In the genomic region with DNA sequence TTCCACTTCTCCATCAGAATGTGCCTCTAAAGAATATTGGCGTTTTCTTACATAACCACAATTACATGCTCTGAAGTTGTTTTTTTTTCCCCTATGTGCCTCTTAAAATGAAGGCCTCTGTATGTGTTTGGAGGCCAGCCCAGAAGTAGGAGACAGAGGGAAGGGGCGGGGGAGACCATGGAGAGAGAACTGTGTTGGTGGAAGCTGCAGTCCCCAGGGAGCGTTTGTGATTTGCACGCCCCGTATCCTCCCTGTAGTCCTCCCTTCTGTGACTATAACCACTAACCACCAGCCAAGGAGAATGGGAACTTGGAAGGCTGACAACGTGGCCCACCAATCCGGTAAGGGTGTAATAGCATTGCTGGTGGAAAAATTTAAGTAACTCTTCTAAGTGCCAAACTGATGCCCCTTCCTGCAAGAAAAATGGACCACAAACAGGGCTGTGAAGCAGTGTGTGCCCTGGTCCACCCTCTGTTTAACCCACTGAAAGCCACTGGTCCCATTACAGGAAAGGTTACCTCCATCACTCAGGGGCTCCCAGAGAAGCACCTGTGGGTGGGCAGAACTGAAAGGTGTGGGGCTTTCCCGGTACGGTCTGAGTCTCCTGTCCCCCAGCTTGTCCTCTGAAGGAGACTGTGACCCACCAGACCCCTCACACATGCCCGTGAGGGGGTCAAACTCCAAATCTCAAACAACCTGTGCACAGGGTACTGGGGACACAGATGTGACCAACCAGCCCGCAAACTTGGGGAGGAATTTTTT, we compare ENCODE assay signal across 11 cellular contexts. TPM values are rescaled to one million over a fixed set of nuclear protein-coding genes. Genes with fewer than 3 reads are reported as not detected.
DNase-seq lines count a peak whose midpoint lies in the region; ATAC-seq lines count a peak whose summit lies in the region.
"Had no signal": no experiment of that assay in that cellular context is flagged by ENCODE, and none has a peak within 500 bp of the region (broad histone marks: within the 10 kb centered on the region; RNA-seq: fewer than 3 reads in every experiment).

No MANE protein-coding gene starts in this region.

- peak overlapping the region; percentile 48 for H3K27ac ChIP-seq in CD4-positive, alpha-beta memory T cell (ENCODE audit: low read depth, low read length)
- peak overlapping the region; percentile 47 for H3K27ac ChIP-seq in SK-N-MC
- H3K27ac ChIP-seq: cardiac muscle cell had no signal

- no peak for DNase-seq in CD4-positive, alpha-beta memory T cell
- DNase-seq in SK-N-MC (ENCODE audit: low read depth, low spot score): peak; percentile 96
- DNase-seq in globus pallidus (ENCODE audit: low spot score): peak; percentile 62
- DNase-seq in stimulated activated CD4-positive, alpha-beta T cell treated with anti-CD3 and anti-CD28 coated beads, Interleukin-2, amount 100 ng/mL, for 24 hours: no peak
- DNase-seq in posterior vena cava (ENCODE audit: low spot score): no peak
- no peak for DNase-seq in OCI-M1 (lab: John Stamatoyannopoulos, UW)
- DNase-seq in stimulated activated CD4-positive, alpha-beta T cell treated with anti-CD3 and anti-CD28 coated beads, Interleukin-4, amount 100 ng/mL, for 24 hours: no peak

- peaks cover 20 to 75% of the 10 kb centered on the region in 2 donors for H3K36me3 Mint-ChIP-seq in CD4-positive, alpha-beta memory T cell

- no peaks in the 10 kb centered on the region for H3K9me3 Mint-ChIP-seq in CD4-positive, alpha-beta memory T cell

- peak overlapping the region in 7 of 8 donors; percentile 7 to 73 (median 44) for H3K4me3 Mint-ChIP-seq in CD4-positive, alpha-beta memory T cell

- CTCF ChIA-PET in CD4-positive, alpha-beta memory T cell (lab: Charles Lee; ENCODE audit: partially characterized antibody): interaction anchor here (1.9 kb wide), 1 partner anchor 57 kb away, joined by 5 read pairs; no protein-coding TSS in a partner anchor

- no peaks in the 10 kb centered on the region for H3K27me3 ChIP-seq in CD4-positive, alpha-beta memory T cell (ENCODE audit: insufficient read depth, low read length)

- H3K4me1 Mint-ChIP-seq in CD4-positive, alpha-beta memory T cell: peaks cover 75 to 100% (median 94%) of the 10 kb centered on the region in 4 donors

- ATAC-seq in HG03045 (IDR thresholded peaks at IDR 0.05; ENCODE audit: unreplicated experiment): peak; percentile 41
- ATAC-seq: HCT116, Panc1 had no signal

- H3K27ac Mint-ChIP-seq in CD4-positive, alpha-beta memory T cell: peak overlapping the region; percentile 78 to 96 (median 87)

- H3K9me3 ChIP-seq in CD4-positive, alpha-beta memory T cell (ENCODE audit: control insufficient read depth in 1 of 2, low read length in 2 of 2): no peaks in the 10 kb centered on the region
- H3K9me3 ChIP-seq in SK-N-MC (ENCODE audit: low read depth, low read length): no peaks in the 10 kb centered on the region

- H3K27me3 Mint-ChIP-seq in CD4-positive, alpha-beta memory T cell: no peaks in the 10 kb centered on the region

- H3K9ac ChIP-seq in SK-N-MC (ENCODE audit: insufficient read length): no peak overlapping the region

- H3K4me3 ChIP-seq in CD4-positive, alpha-beta memory T cell (ENCODE audit: low read length in 2 of 2): no peak overlapping the region
- peak overlapping the region; percentile 13; the same call in 1 of the 2 replicates for H3K4me3 ChIP-seq in SK-N-MC
- H3K4me3 ChIP-seq: cardiac muscle cell had no signal

- peaks cover 99% of the 10 kb centered on the region for H3K4me1 ChIP-seq in CD4-positive, alpha-beta memory T cell (ENCODE audit: insufficient read depth, low read length)

- POLR2A ChIA-PET in CD4-positive, alpha-beta memory T cell (lab: Charles Lee; ENCODE audit: partially characterized antibody): interaction anchor here (1.1 to 15.1 kb wide), 2 partner anchors 32 to 34 kb away, joined by 3 to 268 read pairs; a partner anchor contains a TSS

- intact Hi-C loops in CD4-positive, alpha-beta memory T cell (cut with micrococcal nuclease): no loop called here
- intact Hi-C loops in posterior vena cava (cut with DNase I): no loop called here

- H3K36me3 ChIP-seq in CD4-positive, alpha-beta memory T cell (ENCODE audit: insufficient read depth, low read length): peaks cover 19% of the 10 kb centered on the region
- no peaks in the 10 kb centered on the region for H3K36me3 ChIP-seq in SK-N-MC (ENCODE audit: insufficient read depth, low read length)
- H3K36me3 ChIP-seq: cardiac muscle cell had no signal

RNA-seq across cellular contexts. Expression of a gene that starts 36.8 kb away (rescaled TPM):
- 100 to 1,000 TPM; 272 to 293 TPM for total RNA-seq in CD4-positive, alpha-beta memory T cell
- polyA plus RNA-seq in CD4-positive, alpha-beta memory T cell: 10 to 100 TPM; 17.1 to 51.1 TPM
- total RNA-seq in posterior vena cava: 10 to 100 TPM in 1 of 2 donors, 1 to 10 TPM in 1; 7.2 to 14.9 TPM

Comparison
In these comparisons a context has a peak if more than half of its experiments do, and no peak if none do; other contexts are left out.
1. DNase-seq: peak in SK-N-MC (single experiment) and globus pallidus (single experiment); none in CD4-positive, alpha-beta memory T cell (0 of 5), stimulated activated CD4-positive, alpha-beta T cell treated with anti-CD3 and anti-CD28 coated beads, Interleukin-2, amount 100 ng/mL, for 24 hours (0 of 2), posterior vena cava (single experiment), OCI-M1 (single experiment) and stimulated activated CD4-positive, alpha-beta T cell treated with anti-CD3 and anti-CD28 coated beads, Interleukin-4, amount 100 ng/mL, for 24 hours (single experiment).
2. RNA of a gene that starts 36.8 kb away (total RNA-seq): 272 to 293 TPM in CD4-positive, alpha-beta memory T cell; 7.2 to 14.9 TPM in posterior vena cava; every median in the first group is over 10 times any median in the second.